In genomic region chr1:36092798-36093185, GRCh38 we compare ENCODE assay signal across 18 cellular contexts. TPM values are rescaled to one million over a fixed set of nuclear protein-coding genes. Genes with fewer than 3 reads are reported as not detected.
DNase-seq lines count a peak whose midpoint lies in the region; ATAC-seq and TF ChIP-seq lines count a peak whose summit lies in the region.
"Had no signal": no experiment of that assay in that cellular context is flagged by ENCODE, and none has a peak within 500 bp of the region (broad histone marks: within the 10 kb centered on the region; RNA-seq: fewer than 3 reads in every experiment).

No MANE protein-coding gene starts in this region.

- H3K27me3 Mint-ChIP-seq in IgD-negative memory B cell: no peaks in the 10 kb centered on the region
- no peaks in the 10 kb centered on the region for H3K27me3 Mint-ChIP-seq in dendritic cell treated with granulocyte-macrophage colony-stimulating factor and Interleukin-4, amounts not matched to agents 40 ng/mL and 50 ng/mL, for 4 days
- H3K27me3 Mint-ChIP-seq: CD4-positive, alpha-beta T cell had no signal

- peak overlapping the region; percentile 85 to 99 (median 94) for H3K4me2 ChIP-seq in BLaER1 treated with 17β-estradiol and CSF1 and Interleukin-3, amounts not matched to agents 10 nM and 100 nM

- no peaks in the 10 kb centered on the region for H3K9me3 ChIP-seq in BLaER1 treated with 17β-estradiol and CSF1 and Interleukin-3, amounts not matched to agents 10 nM and 100 nM (replicated peaks in 1 of 11)
- H3K9me3 ChIP-seq in left lung: no peaks in the 10 kb centered on the region

- peak overlapping the region in 3 of 4 donors; percentile 8 to 66 (median 39) for H3K4me3 Mint-ChIP-seq in IgD-negative memory B cell
- H3K4me3 Mint-ChIP-seq in dendritic cell treated with granulocyte-macrophage colony-stimulating factor and Interleukin-4, amounts not matched to agents 40 ng/mL and 50 ng/mL, for 4 days: no peak overlapping the region
- H3K4me3 Mint-ChIP-seq in stimulated activated effector memory CD8-positive, alpha-beta T cell treated with anti-CD3 and anti-CD28 coated beads, Interleukin-12 subunit alpha, Interleukin-12 subunit beta, amount 100 ng/mL, for 72 hours: no peak overlapping the region
- H3K4me3 Mint-ChIP-seq: H9 had no signal

- DNase-seq in stimulated activated effector memory CD8-positive, alpha-beta T cell treated with anti-CD3 and anti-CD28 coated beads, Interleukin-12 subunit alpha, Interleukin-12 subunit beta, amount 100 ng/mL, for 72 hours (ENCODE audit: low spot score in 2 of 2): no peak
- DNase-seq in NK-92 (lab: John Stamatoyannopoulos, UW; ENCODE audit: unreplicated experiment) (no peak), left lung (no peak)
- DNase-seq: DMS79, H9, NCI-H1048, NCI-H1436 treated with DMSO at 0.1 percent for 48 hours, NCI-H2081 treated with DMSO at 0.1 percent for 48 hours, NCI-H510A treated with DMSO at 0.1 percent for 48 hours, NCI-H82 had no signal

- no peaks in the 10 kb centered on the region for H3K9me3 Mint-ChIP-seq in IgD-negative memory B cell
- H3K9me3 Mint-ChIP-seq in dendritic cell treated with granulocyte-macrophage colony-stimulating factor and Interleukin-4, amounts not matched to agents 40 ng/mL and 50 ng/mL, for 4 days: no peaks in the 10 kb centered on the region
- H3K9me3 Mint-ChIP-seq in stimulated activated effector memory CD8-positive, alpha-beta T cell treated with anti-CD3 and anti-CD28 coated beads, Interleukin-12 subunit alpha, Interleukin-12 subunit beta, amount 100 ng/mL, for 72 hours: no peaks in the 10 kb centered on the region
- H3K9me3 Mint-ChIP-seq: CD4-positive, alpha-beta T cell; H9 had no signal

- intact Hi-C loops in dendritic cell treated with granulocyte-macrophage colony-stimulating factor and Interleukin-4, amounts not matched to agents 40 ng/mL and 50 ng/mL, for 4 days (cut with micrococcal nuclease): no loop called here
- intact Hi-C loops in left lung (cut with DNase I): no loop called here

- no peaks in the 10 kb centered on the region for H3K27me3 ChIP-seq in BLaER1 treated with 17β-estradiol and CSF1 and Interleukin-3, amounts not matched to agents 10 nM and 100 nM
- no peaks in the 10 kb centered on the region for H3K27me3 ChIP-seq in left lung

- no peaks in the 10 kb centered on the region for H3K36me3 Mint-ChIP-seq in IgD-negative memory B cell
- H3K36me3 Mint-ChIP-seq in dendritic cell treated with granulocyte-macrophage colony-stimulating factor and Interleukin-4, amounts not matched to agents 40 ng/mL and 50 ng/mL, for 4 days (ENCODE audit: low read depth): peaks cover 85% of the 10 kb centered on the region
- peaks cover 78% of the 10 kb centered on the region for H3K36me3 Mint-ChIP-seq in stimulated activated effector memory CD8-positive, alpha-beta T cell treated with anti-CD3 and anti-CD28 coated beads, Interleukin-12 subunit alpha, Interleukin-12 subunit beta, amount 100 ng/mL, for 72 hours

- peak overlapping the region in 6 of 10 experiments; percentile 15 to 44 (median 31); a peak in 8 of 20 replicates for H3K4me3 ChIP-seq in BLaER1 treated with 17β-estradiol and CSF1 and Interleukin-3, amounts not matched to agents 10 nM and 100 nM
- H3K4me3 ChIP-seq in left lung: no peak overlapping the region

- H3K27ac Mint-ChIP-seq in IgD-negative memory B cell: no peak overlapping the region
- H3K27ac Mint-ChIP-seq in dendritic cell treated with granulocyte-macrophage colony-stimulating factor and Interleukin-4, amounts not matched to agents 40 ng/mL and 50 ng/mL, for 4 days: peak overlapping the region; percentile 89
- peak overlapping the region; percentile 71 for H3K27ac Mint-ChIP-seq in stimulated activated effector memory CD8-positive, alpha-beta T cell treated with anti-CD3 and anti-CD28 coated beads, Interleukin-12 subunit alpha, Interleukin-12 subunit beta, amount 100 ng/mL, for 72 hours
- H3K27ac Mint-ChIP-seq: CD4-positive, alpha-beta T cell; H9 had no signal

- peaks cover 42 to 64% (median 55%) of the 10 kb centered on the region in 11 experiments for H3K36me3 ChIP-seq in BLaER1 treated with 17β-estradiol and CSF1 and Interleukin-3, amounts not matched to agents 10 nM and 100 nM
- H3K36me3 ChIP-seq in left lung: peaks cover 4 to 61% of the 10 kb centered on the region in 2 donors

- H3K4me1 Mint-ChIP-seq in IgD-negative memory B cell: peaks cover 7 to 10% (median 7%) of the 10 kb centered on the region in 3 donors
- H3K4me1 Mint-ChIP-seq in dendritic cell treated with granulocyte-macrophage colony-stimulating factor and Interleukin-4, amounts not matched to agents 40 ng/mL and 50 ng/mL, for 4 days (ENCODE audit: low read depth): peaks cover 75% of the 10 kb centered on the region
- peaks cover 20% of the 10 kb centered on the region for H3K4me1 Mint-ChIP-seq in stimulated activated effector memory CD8-positive, alpha-beta T cell treated with anti-CD3 and anti-CD28 coated beads, Interleukin-12 subunit alpha, Interleukin-12 subunit beta, amount 100 ng/mL, for 72 hours

- TF ChIP-seq CTCF in left lung (IDR thresholded peaks at IDR 0.05): no peak

- ATAC-seq in stimulated activated effector memory CD8-positive, alpha-beta T cell treated with anti-CD3 and anti-CD28 coated beads, Interleukin-12 subunit alpha, Interleukin-12 subunit beta, amount 100 ng/mL, for 72 hours: no peak
- ATAC-seq in GM18861 (IDR thresholded peaks at IDR 0.05; ENCODE audit: unreplicated experiment) (no peak), left lung (no peak)
- ATAC-seq: Panc1, Right ventricle myocardium inferior had no signal

- H3K9ac ChIP-seq in BLaER1 treated with 17β-estradiol and CSF1 and Interleukin-3, amounts not matched to agents 10 nM and 100 nM: peak overlapping the region; percentile 60 to 92 (median 72); a peak in 21 of 22 replicates

- H4K20me1 ChIP-seq in BLaER1 treated with 17β-estradiol and CSF1 and Interleukin-3, amounts not matched to agents 10 nM and 100 nM: peaks cover 38 to 72% (median 49%) of the 10 kb centered on the region in 11 experiments; a peak in 19 of 22 replicates

- peak overlapping the region in 10 of 11 experiments; percentile 58 to 81 (median 76); a peak in 18 of 22 replicates for H3K27ac ChIP-seq in BLaER1 treated with 17β-estradiol and CSF1 and Interleukin-3, amounts not matched to agents 10 nM and 100 nM
- no peak overlapping the region for H3K27ac ChIP-seq in left lung

- H3K4me1 ChIP-seq in BLaER1 treated with 17β-estradiol and CSF1 and Interleukin-3, amounts not matched to agents 10 nM and 100 nM: peaks cover 83 to 93% (median 90%) of the 10 kb centered on the region in 10 experiments
- peaks cover 11 to 63% of the 10 kb centered on the region in 2 donors for H3K4me1 ChIP-seq in left lung

RNA-seq across cellular contexts. Expression of gene ADPRS, which starts 4.1 kb away (rescaled TPM):
- polyA plus RNA-seq in IgD-negative memory B cell: 29.7 TPM
- 10 to 100 TPM; 26.3 to 27.9 TPM for total RNA-seq in left lung

RNA-seq across cellular contexts. Expression of gene TEKT2, which starts 8.9 kb away (rescaled TPM):
- not detected for polyA plus RNA-seq in IgD-negative memory B cell
- 1 to 10 TPM in 1 of 2 donors, under 1 TPM in 1; 0.32 to 5.8 TPM for total RNA-seq in left lung
- total RNA-seq: MCF 10A, Right ventricle myocardium inferior had no signal

RNA-seq across cellular contexts. Expression of gene COL8A2, which starts 32.2 kb away (rescaled TPM):
- polyA plus RNA-seq in IgD-negative memory B cell: not detected
- 1 to 10 TPM; 7.0 to 8.4 TPM for total RNA-seq in left lung
- total RNA-seq: MCF 10A had no signal

RNA-seq across cellular contexts. Expression of gene TRAPPC3, which starts 56.5 kb away (rescaled TPM):
- 101 TPM for polyA plus RNA-seq in IgD-negative memory B cell
- 10 to 100 TPM; 66.0 to 71.4 TPM for total RNA-seq in left lung

Comparison
In these comparisons a context has a peak if more than half of its experiments do, and no peak if none do; other contexts are left out.
1. H3K27ac ChIP-seq: peak in BLaER1 treated with 17β-estradiol and CSF1 and Interleukin-3, amounts not matched to agents 10 nM and 100 nM (10 of 11); none in left lung (0 of 2).
2. H3K4me3 ChIP-seq: peak in BLaER1 treated with 17β-estradiol and CSF1 and Interleukin-3, amounts not matched to agents 10 nM and 100 nM (6 of 10); none in left lung (0 of 2).
3. H3K27ac Mint-ChIP-seq: peak in dendritic cell treated with granulocyte-macrophage colony-stimulating factor and Interleukin-4, amounts not matched to agents 40 ng/mL and 50 ng/mL, for 4 days (single experiment) and stimulated activated effector memory CD8-positive, alpha-beta T cell treated with anti-CD3 and anti-CD28 coated beads, Interleukin-12 subunit alpha, Interleukin-12 subunit beta, amount 100 ng/mL, for 72 hours (single experiment); none in IgD-negative memory B cell (0 of 3).
4. H3K4me3 Mint-ChIP-seq: peak in IgD-negative memory B cell (3 of 4); none in dendritic cell treated with granulocyte-macrophage colony-stimulating factor and Interleukin-4, amounts not matched to agents 40 ng/mL and 50 ng/mL, for 4 days (single experiment) and stimulated activated effector memory CD8-positive, alpha-beta T cell treated with anti-CD3 and anti-CD28 coated beads, Interleukin-12 subunit alpha, Interleukin-12 subunit beta, amount 100 ng/mL, for 72 hours (single experiment).